ENCODE assay signal across 10 cellular contexts in genomic region chr5:6660704-6661103, GRCh38. TPM values are rescaled to one million over a fixed set of nuclear protein-coding genes. Genes with fewer than 3 reads are reported as not detected.
A peak's percentile ranks its signal among the peaks of the same experiment; 100 is the strongest.
DNase-seq lines count a peak whose midpoint lies in the region; ATAC-seq, FAIRE-seq and TF ChIP-seq lines count a peak whose summit lies in the region.
"Had no signal": no experiment of that assay in that cellular context is flagged by ENCODE, and none has a peak within 500 bp of the region (broad histone marks: within the 10 kb centered on the region; RNA-seq: fewer than 3 reads in every experiment).

No MANE protein-coding gene starts in this region.

- WGBS in endodermal cell (ENCODE audit: insufficient coverage in 1 of 2, insufficient read length in 1 of 2), 2 experiments: 87 to 95% methylated on average over 3 of the region's 3 CpGs
- 96% methylated on average over 3 of the region's 3 CpGs for WGBS in SK-N-SH (ENCODE audit: low lambda C conversion rate)

- H3K9me2 ChIP-seq in SK-N-SH: no peaks in the 10 kb centered on the region

- H3F3A ChIP-seq in SK-N-SH (replicated peaks; ENCODE audit: insufficient read depth): no peaks in the 10 kb centered on the region

- H3K9me3 Mint-ChIP-seq in endodermal cell (no peaks in the 10 kb centered on the region), mesothelial cell of epicardium (peaks cover 15% of the 10 kb centered on the region)

- CTCF ChIA-PET in SK-N-SH (lab: Yijun Ruan, JAX): interaction anchor here (1.1 kb wide), 1 partner anchor 21 kb away, joined by 6 read pairs; no protein-coding TSS in a partner anchor

- peak; percentile 47 for ATAC-seq in GM18867 (IDR thresholded peaks at IDR 0.05; ENCODE audit: unreplicated experiment)
- peak; percentile 54 for ATAC-seq in GM21526 (IDR thresholded peaks at IDR 0.05; ENCODE audit: low FRiP score, unreplicated experiment)
- peak; percentile 55 for ATAC-seq in HG03135 (IDR thresholded peaks at IDR 0.05; ENCODE audit: unreplicated experiment)

- H3K9me3 ChIP-seq in endodermal cell (ENCODE audit: control insufficient read depth, low read length): no peaks in the 10 kb centered on the region
- H3K9me3 ChIP-seq in SK-N-SH: no peaks in the 10 kb centered on the region

- TF ChIP-seq CTCF in endodermal cell (conservative IDR thresholded peaks at IDR 0.05): no peak
- no peak for TF ChIP-seq CTCF in SK-N-SH (IDR thresholded peaks at IDR 0.05)
- TF ChIP-seq CTCF in mesothelial cell of epicardium (IDR thresholded peaks at IDR 0.05; ENCODE audit: unreplicated experiment): no peak

- H3K4me1 Mint-ChIP-seq in endodermal cell (no peaks in the 10 kb centered on the region), mesothelial cell of epicardium (no peaks in the 10 kb centered on the region)

- H3K36me3 ChIP-seq in endodermal cell (ENCODE audit: control insufficient read depth, insufficient read depth, low read length): peaks cover 33% of the 10 kb centered on the region
- peaks cover 27 to 28% of the 10 kb centered on the region in 2 experiments for H3K36me3 ChIP-seq in SK-N-SH (replicated peaks in 1 of 2; ENCODE audit: control insufficient read depth in 1 of 2, insufficient read depth in 2 of 2, low read length in 1 of 2)

- POLR2A ChIA-PET in SK-N-SH (lab: Yijun Ruan, JAX): no interaction called here

- DNase-seq in endodermal cell (no peak), SK-N-SH (no peak), NCI-H146 treated with DMSO at 0.1 percent for 48 hours (lab: John Stamatoyannopoulos, UW; ENCODE audit: unreplicated experiment) (no peak), GM12891 (ENCODE audit: insufficient read length, low spot score) (no peak), mesothelial cell of epicardium (ENCODE audit: low spot score in 2 of 2, unreplicated experiment in 2 of 2) (no peak)
- DNase-seq: SW 1271 had no signal

- no peaks in the 10 kb centered on the region for H3K27me3 Mint-ChIP-seq in endodermal cell (ENCODE audit: insufficient read depth)
- H3K27me3 Mint-ChIP-seq in mesothelial cell of epicardium (ENCODE audit: low read depth): no peaks in the 10 kb centered on the region

- no peak for TF ChIP-seq EP300 in SK-N-SH (IDR thresholded peaks at IDR 0.05; ENCODE audit: borderline replicate concordance in 1 of 2, low read depth in 1 of 2, low read length in 1 of 2)

- H3K4me2 ChIP-seq in SK-N-SH: no peak overlapping the region

- no peak overlapping the region for H2AFZ ChIP-seq in SK-N-SH (ENCODE audit: low read depth)

- H3K36me3 Mint-ChIP-seq in endodermal cell (ENCODE audit: low read depth) (peaks cover 38% of the 10 kb centered on the region), mesothelial cell of epicardium (peaks cover 23% of the 10 kb centered on the region)

- H3K4me1 ChIP-seq in endodermal cell (ENCODE audit: control insufficient read depth, insufficient read depth, low read length): no peaks in the 10 kb centered on the region
- no peaks in the 10 kb centered on the region for H3K4me1 ChIP-seq in SK-N-SH (ENCODE audit: control insufficient read depth in 1 of 2, insufficient read depth in 2 of 2, low read depth in 1 of 2, low read length in 1 of 2)

- TF ChIP-seq POLR2A in GM12891 (IDR thresholded peaks at IDR 0.05; ENCODE audit: low read depth, low read length): no peak

- no peak overlapping the region for H3K27ac ChIP-seq in endodermal cell (ENCODE audit: low read depth, low read length)
- H3K27ac ChIP-seq in SK-N-SH (ENCODE audit: low read depth in 2 of 2, low read length in 1 of 2): no peak overlapping the region

- no peak overlapping the region for H3K4me3 ChIP-seq in endodermal cell (ENCODE audit: low read length)
- H3K4me3 ChIP-seq in SK-N-SH (ENCODE audit: low read depth in 2 of 2, low read length in 1 of 2): no peak overlapping the region

- H3K27ac Mint-ChIP-seq in endodermal cell: peak overlapping the region; percentile 13
- H3K27ac Mint-ChIP-seq in mesothelial cell of epicardium: no peak overlapping the region
- H3K27ac Mint-ChIP-seq: activated T-helper 2 cell treated with anti-CD3 and anti-CD28 coated beads, Interferon-gamma antibody, Interleukin-2, Interleukin-4, amounts not matched to agents 10 μg/mL and 5 μg/mL and 100 μg/mL, durations not matched to agents 14 hours and 24 hours and 36 hours had no signal

- H3K4me3 Mint-ChIP-seq in endodermal cell (no peak overlapping the region), mesothelial cell of epicardium (no peak overlapping the region)

- H3K27me3 ChIP-seq in endodermal cell (ENCODE audit: control insufficient read depth, insufficient read depth, low read length, poor library complexity, severe bottlenecking) (no peaks in the 10 kb centered on the region), SK-N-SH (ENCODE audit: insufficient read depth) (no peaks in the 10 kb centered on the region)

- FAIRE-seq in GM12891 (lab: Jason Lieb, UNC): no peak

- TF ChIP-seq RAD21 in SK-N-SH (IDR thresholded peaks at IDR 0.05; ENCODE audit: low read length): no peak

- no peaks in the 10 kb centered on the region for H4K20me1 ChIP-seq in SK-N-SH (ENCODE audit: insufficient read depth)

- no peaks in the 10 kb centered on the region for H3K79me2 ChIP-seq in SK-N-SH (ENCODE audit: insufficient read depth)

- H3K9ac ChIP-seq in endodermal cell (ENCODE audit: extremely low read depth, low read length, poor library complexity, severe bottlenecking) (no peak overlapping the region), SK-N-SH (no peak overlapping the region)

TF ChIP-seq in SK-N-SH, 30 proteins besides CTCF, POLR2A, EP300 and RAD21 (continues in another document):
- TF ChIP-seq USF2 (IDR thresholded peaks at IDR 0.05; ENCODE audit: borderline replicate concordance, low read depth, low read length) (no peak), TCF12 (IDR thresholded peaks at IDR 0.05) (no peak)

TF ChIP-seq in GM12891, 5 proteins besides CTCF, POLR2A, EP300 and RAD21:
- TF ChIP-seq POU2F2 (IDR thresholded peaks at IDR 0.05; ENCODE audit: low read depth, low read length): no peak
- no peak for TF ChIP-seq SPI1 (IDR thresholded peaks at IDR 0.05; ENCODE audit: low read depth, low read length)
- TF ChIP-seq POLR2AphosphoS5 (IDR thresholded peaks at IDR 0.05; ENCODE audit: low read depth, low read length): no peak
- no peak for TF ChIP-seq PAX5 (IDR thresholded peaks at IDR 0.05; ENCODE audit: insufficient read depth, low read length, severe bottlenecking)
- no peak for TF ChIP-seq TAF1 (IDR thresholded peaks at IDR 0.05; ENCODE audit: low read depth, low read length)

RNA-seq across cellular contexts. Expression of gene SRD5A1, which starts 27.5 kb away (rescaled TPM):
- total RNA-seq in endodermal cell (10 to 100 TPM; 15.0 to 16.2 TPM), mesothelial cell of epicardium (12.0 to 12.8 TPM (median 12.7 TPM) in 3 replicates)
- 20.6 TPM for polyA plus RNA-seq in endodermal cell (2013, experiment 1 of 2)
- 18.0 TPM for polyA plus RNA-seq in endodermal cell (2013, experiment 2 of 2)
- 24.0 and 25.1 TPM in 2 replicates for polyA plus RNA-seq in SK-N-SH (2012; rRNA removed)
- polyA plus RNA-seq in SK-N-SH (2012; cell fraction: cytosol; rRNA removed): 15.9 and 25.5 TPM in 2 replicates
- 19.4 and 21.6 TPM in 2 replicates for polyA plus RNA-seq in SK-N-SH (2012; cell fraction: nucleus; rRNA removed)
- 8.2 TPM for polyA plus RNA-seq in GM12891 (2012; ENCODE audit: low read depth, missing spikeins)

RNA-seq across cellular contexts. Expression of gene NSUN2, which starts 27.9 kb away (rescaled TPM):
- total RNA-seq in endodermal cell (10 to 100 TPM; 71.8 to 90.8 TPM), mesothelial cell of epicardium (72.6 to 75.4 TPM (median 74.4 TPM) in 3 replicates)
- polyA plus RNA-seq in endodermal cell (2013, experiment 1 of 2): 55.2 TPM
- 53.9 TPM for polyA plus RNA-seq in endodermal cell (2013, experiment 2 of 2)
- polyA plus RNA-seq in SK-N-SH (2012; rRNA removed): 76.7 and 78.9 TPM in 2 replicates
- polyA plus RNA-seq in SK-N-SH (2012; cell fraction: cytosol; rRNA removed): 75.1 and 78.1 TPM in 2 replicates
- polyA plus RNA-seq in SK-N-SH (2012; cell fraction: nucleus; rRNA removed): 112 and 123 TPM in 2 replicates
- 53.8 TPM for polyA plus RNA-seq in GM12891 (2012; ENCODE audit: low read depth, missing spikeins)

RNA-seq across cellular contexts. Expression of gene TENT4A, which starts 52.5 kb away (rescaled TPM):
- total RNA-seq in endodermal cell: 10 to 100 TPM; 25.5 to 32.7 TPM
- polyA plus RNA-seq in endodermal cell (2013, experiment 1 of 2): 28.5 TPM
- polyA plus RNA-seq in endodermal cell (2013, experiment 2 of 2): 31.3 TPM
- polyA plus RNA-seq in SK-N-SH (2012; rRNA removed): 5.2 and 6.0 TPM in 2 replicates
- polyA plus RNA-seq in SK-N-SH (2012; cell fraction: cytosol; rRNA removed): 4.2 and 4.5 TPM in 2 replicates
- 40.7 and 44.6 TPM in 2 replicates for polyA plus RNA-seq in SK-N-SH (2012; cell fraction: nucleus; rRNA removed)
- polyA plus RNA-seq in GM12891 (2012; ENCODE audit: low read depth, missing spikeins): 12.5 TPM
- total RNA-seq in mesothelial cell of epicardium: 38.0 to 46.3 TPM (median 45.7 TPM) in 3 replicates
